22 cellular contexts compared by ENCODE assay signal in the genomic region with DNA sequence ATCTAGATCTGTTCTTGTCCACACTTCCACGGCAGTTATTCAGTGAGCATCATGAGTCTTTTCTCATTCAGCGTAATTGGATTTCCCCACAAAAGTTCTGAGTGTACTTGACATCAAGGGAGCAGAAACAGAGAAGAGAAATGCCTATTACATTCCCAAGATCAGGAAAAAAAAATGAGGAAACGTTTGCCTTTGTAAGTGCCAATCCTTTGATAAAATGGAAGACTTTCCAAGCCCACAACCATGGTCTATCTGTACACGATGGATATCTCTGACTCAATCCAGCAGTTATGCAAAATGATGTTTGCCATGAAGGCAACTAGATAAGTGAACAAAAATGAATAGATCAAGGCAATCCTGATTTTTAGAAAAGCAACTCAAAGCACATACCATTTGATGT. TPM values are rescaled to one million over a fixed set of nuclear protein-coding genes. Genes with fewer than 3 reads are reported as not detected.
DNase-seq lines count a peak whose midpoint lies in the region; ATAC-seq and TF ChIP-seq lines count a peak whose summit lies in the region.
"Had no signal": no experiment of that assay in that cellular context is flagged by ENCODE, and none has a peak within 500 bp of the region (broad histone marks: within the 10 kb centered on the region; RNA-seq: fewer than 3 reads in every experiment).

No MANE protein-coding gene starts in this region.

- POLR2A ChIA-PET in activated B cell treated with CpG ODN at 0.5 μM for 24 hours (lab: Charles Lee): no interaction called here
- POLR2A ChIA-PET in naive thymus-derived CD4-positive, alpha-beta T cell (lab: Charles Lee): no interaction called here

- no peaks in the 10 kb centered on the region for H3K27me3 Mint-ChIP-seq in activated naive CD4-positive, alpha-beta T cell treated with anti-CD3 and anti-CD28 coated beads, Interleukin-2, amount 50 U/mL, for 24 hours
- H3K27me3 Mint-ChIP-seq in activated B cell treated with CpG ODN at 0.5 μM for 24 hours: no peaks in the 10 kb centered on the region
- no peaks in the 10 kb centered on the region for H3K27me3 Mint-ChIP-seq in naive thymus-derived CD4-positive, alpha-beta T cell
- H3K27me3 Mint-ChIP-seq: CD4-positive, alpha-beta memory T cell had no signal

- DNase-seq in activated naive CD4-positive, alpha-beta T cell treated with anti-CD3 and anti-CD28 coated beads, Interleukin-2, amount 50 U/mL, for 72 hours (ENCODE audit: low spot score in 2 of 2): no peak
- DNase-seq in M059J (ENCODE audit: low read depth): peak; percentile 33
- DNase-seq in activated B cell treated with CpG ODN at 0.5 μM for 24 hours: no peak
- DNase-seq in naive thymus-derived CD4-positive, alpha-beta T cell: no peak
- no peak for DNase-seq in activated CD4-positive, CD25-positive, alpha-beta regulatory T cell (lab: John Stamatoyannopoulos, UW)
- DNase-seq in activated CD4-positive, CD25-positive, alpha-beta regulatory T cell treated with anti-CD3 and anti-CD28 coated beads, Interleukin-2, amount 50 U/mL, for 72 hours: no peak
- DNase-seq: ACHN; CD4-positive, alpha-beta memory T cell; DND-41; H7; HFFc6; NCI-H1092; NCI-H146; NCI-H2029; NCI-H2227 treated with DMSO at 0.1 percent for 48 hours; NCI-H524 treated with DMSO at 0.1 percent for 48 hours; NCI-H82; Peyer's patch; SJCRH30 had no signal

- H3K9me3 ChIP-seq in naive thymus-derived CD4-positive, alpha-beta T cell (ENCODE audit: control insufficient read depth in 2 of 3, low read length in 3 of 3): no peaks in the 10 kb centered on the region
- H3K9me3 ChIP-seq: BLaER1, Peyer's patch, SJCRH30 had no signal

- intact Hi-C loops in activated B cell treated with CpG ODN at 0.5 μM for 24 hours (cut with micrococcal nuclease): no loop called here
- intact Hi-C loops in naive thymus-derived CD4-positive, alpha-beta T cell (cut with micrococcal nuclease): no loop called here

- peaks cover 14 to 85% (median 23%) of the 10 kb centered on the region in 3 experiments for H3K36me3 ChIP-seq in naive thymus-derived CD4-positive, alpha-beta T cell (ENCODE audit: control insufficient read depth in 2 of 3, insufficient read depth in 3 of 3, low read length in 3 of 3)
- H3K36me3 ChIP-seq: SJCRH30 had no signal

- peaks cover 11 to 14% of the 10 kb centered on the region in 2 donors for H3K4me1 ChIP-seq in naive thymus-derived CD4-positive, alpha-beta T cell (ENCODE audit: control insufficient read depth in 2 of 2, insufficient read depth in 2 of 2, low read length in 2 of 2)
- H3K4me1 ChIP-seq: BLaER1, Peyer's patch, SJCRH30 had no signal

- no peak overlapping the region for H3K4me3 ChIP-seq in naive thymus-derived CD4-positive, alpha-beta T cell (ENCODE audit: low read length)
- H3K4me3 ChIP-seq: BLaER1, GM12878, Peyer's patch, SJCRH30 had no signal

- TF ChIP-seq CTCF in activated B cell treated with CpG ODN at 0.5 μM for 24 hours (IDR thresholded peaks at IDR 0.05): no peak

- CTCF ChIA-PET in activated B cell treated with CpG ODN at 0.5 μM for 24 hours (lab: Charles Lee): no interaction called here
- CTCF ChIA-PET in naive thymus-derived CD4-positive, alpha-beta T cell (lab: Charles Lee): no interaction called here

- no peak overlapping the region for H3K27ac ChIP-seq in naive thymus-derived CD4-positive, alpha-beta T cell (ENCODE audit: low read depth, low read length)
- H3K27ac ChIP-seq: BLaER1, Peyer's patch, SJCRH30 had no signal

- ATAC-seq in activated naive CD4-positive, alpha-beta T cell treated with anti-CD3 and anti-CD28 coated beads, Interleukin-2, amount 50 U/mL, for 72 hours: no peak
- no peak for ATAC-seq in activated B cell treated with CpG ODN at 0.5 μM for 24 hours (ENCODE audit: low read depth)
- ATAC-seq in naive thymus-derived CD4-positive, alpha-beta T cell: no peak
- ATAC-seq: GM12878 had no signal

- H3K4me1 Mint-ChIP-seq in activated naive CD4-positive, alpha-beta T cell treated with anti-CD3 and anti-CD28 coated beads, Interleukin-2, amount 50 U/mL, for 24 hours: peaks cover 22% of the 10 kb centered on the region
- H3K4me1 Mint-ChIP-seq in activated B cell treated with CpG ODN at 0.5 μM for 24 hours: peaks cover 8% of the 10 kb centered on the region
- H3K4me1 Mint-ChIP-seq in naive thymus-derived CD4-positive, alpha-beta T cell: peaks cover 8 to 31% (median 21%) of the 10 kb centered on the region in 7 donors

- H3K4me3 Mint-ChIP-seq in activated naive CD4-positive, alpha-beta T cell treated with anti-CD3 and anti-CD28 coated beads, Interleukin-2, amount 50 U/mL, for 24 hours: no peak overlapping the region
- H3K4me3 Mint-ChIP-seq in activated B cell treated with CpG ODN at 0.5 μM for 24 hours: no peak overlapping the region
- no peak overlapping the region for H3K4me3 Mint-ChIP-seq in naive thymus-derived CD4-positive, alpha-beta T cell
- H3K4me3 Mint-ChIP-seq: CD4-positive, alpha-beta memory T cell; HFFc6 had no signal

- H3K27me3 ChIP-seq in naive thymus-derived CD4-positive, alpha-beta T cell (ENCODE audit: control insufficient read depth in 2 of 2, insufficient read depth in 2 of 2, low read length in 2 of 2): no peaks in the 10 kb centered on the region
- H3K27me3 ChIP-seq: BLaER1, Peyer's patch, SJCRH30 had no signal

- H3K9me3 Mint-ChIP-seq in activated naive CD4-positive, alpha-beta T cell treated with anti-CD3 and anti-CD28 coated beads, Interleukin-2, amount 50 U/mL, for 24 hours: no peaks in the 10 kb centered on the region
- H3K9me3 Mint-ChIP-seq in activated naive CD4-positive, alpha-beta T cell treated with anti-CD3 and anti-CD28 coated beads, Interleukin-2, amount 50 U/mL, for 72 hours: no peaks in the 10 kb centered on the region
- no peaks in the 10 kb centered on the region for H3K9me3 Mint-ChIP-seq in activated B cell treated with CpG ODN at 0.5 μM for 24 hours
- H3K9me3 Mint-ChIP-seq in naive thymus-derived CD4-positive, alpha-beta T cell: no peaks in the 10 kb centered on the region
- H3K9me3 Mint-ChIP-seq: CD4-positive, alpha-beta memory T cell; HFFc6 had no signal

- H3K27ac Mint-ChIP-seq in activated naive CD4-positive, alpha-beta T cell treated with anti-CD3 and anti-CD28 coated beads, Interleukin-2, amount 50 U/mL, for 24 hours: peak overlapping the region; percentile 30
- no peak overlapping the region for H3K27ac Mint-ChIP-seq in activated naive CD4-positive, alpha-beta T cell treated with anti-CD3 and anti-CD28 coated beads, Interleukin-2, amount 50 U/mL, for 72 hours
- H3K27ac Mint-ChIP-seq in activated B cell treated with CpG ODN at 0.5 μM for 24 hours: peak overlapping the region; percentile 30
- H3K27ac Mint-ChIP-seq in naive thymus-derived CD4-positive, alpha-beta T cell: peak overlapping the region in 5 of 9 donors; percentile 12 to 72 (median 35)
- H3K27ac Mint-ChIP-seq: HFFc6 had no signal

- H3K36me3 Mint-ChIP-seq in activated naive CD4-positive, alpha-beta T cell treated with anti-CD3 and anti-CD28 coated beads, Interleukin-2, amount 50 U/mL, for 24 hours: peaks cover 15% of the 10 kb centered on the region
- peaks cover 8 to 16% of the 10 kb centered on the region in 2 donors for H3K36me3 Mint-ChIP-seq in activated naive CD4-positive, alpha-beta T cell treated with anti-CD3 and anti-CD28 coated beads, Interleukin-2, amount 50 U/mL, for 72 hours
- peaks cover 84% of the 10 kb centered on the region for H3K36me3 Mint-ChIP-seq in activated B cell treated with CpG ODN at 0.5 μM for 24 hours (ENCODE audit: low read depth)
- peaks cover 11 to 58% (median 27%) of the 10 kb centered on the region in 5 donors for H3K36me3 Mint-ChIP-seq in naive thymus-derived CD4-positive, alpha-beta T cell

RNA-seq across cellular contexts. Expression of gene KANK1, which starts 53.9 kb away (rescaled TPM):
- 1 to 10 TPM; 2.9 to 6.2 TPM for total RNA-seq in activated naive CD4-positive, alpha-beta T cell treated with anti-CD3 and anti-CD28 coated beads, Interleukin-2, amount 50 U/mL, for 72 hours
- total RNA-seq in M059J (2014; rRNA removed; shearing (Covaris generic)): 33.6 and 55.5 TPM in 2 replicates
- total RNA-seq in activated B cell treated with CpG ODN at 0.5 μM for 24 hours: 2.2 and 2.6 TPM in 2 replicates
- total RNA-seq in naive thymus-derived CD4-positive, alpha-beta T cell: 10 to 100 TPM in 3 of 5 experiments, 1 to 10 TPM in 2; 2.4 to 47.2 (median 21.5) TPM
- polyA plus RNA-seq in naive thymus-derived CD4-positive, alpha-beta T cell: 10 to 100 TPM in 1 of 2 donors, 1 to 10 TPM in 1; 9.3 to 29.8 TPM

Comparison
In these comparisons a context has a peak if more than half of its experiments do, and no peak if none do; other contexts are left out.
1. H3K27ac Mint-ChIP-seq: peak in activated naive CD4-positive, alpha-beta T cell treated with anti-CD3 and anti-CD28 coated beads, Interleukin-2, amount 50 U/mL, for 24 hours (single experiment), activated B cell treated with CpG ODN at 0.5 μM for 24 hours (single experiment) and naive thymus-derived CD4-positive, alpha-beta T cell (5 of 9); none in activated naive CD4-positive, alpha-beta T cell treated with anti-CD3 and anti-CD28 coated beads, Interleukin-2, amount 50 U/mL, for 72 hours (0 of 2).